Comparison of ENCODE assay signal across 17 cellular contexts in genomic region chr20:58843128-58843556, GRCh38. TPM values are rescaled to one million over a fixed set of nuclear protein-coding genes. Genes with fewer than 3 reads are reported as not detected.
DNase-seq lines count a peak whose midpoint lies in the region; ATAC-seq and TF ChIP-seq lines count a peak whose summit lies in the region.
"Had no signal": no experiment of that assay in that cellular context is flagged by ENCODE, and none has a peak within 500 bp of the region (broad histone marks: within the 10 kb centered on the region; RNA-seq: fewer than 3 reads in every experiment).

No MANE protein-coding gene starts in this region.

- H3K4me1 Mint-ChIP-seq in glutamatergic neuron (ENCODE audit: low read depth, unreplicated experiment), result peaks cover 34% of the 10 kb centered on the region
- H3K4me1 Mint-ChIP-seq in type B pancreatic cell (ENCODE audit: unreplicated experiment), result peaks cover 13% of the 10 kb centered on the region
- no peaks in the 10 kb centered on the region for H3K4me1 Mint-ChIP-seq in HFFc6 (ENCODE audit: low read depth)

- peak overlapping the region; percentile 81 for H3K27ac ChIP-seq in HUES48 (ENCODE audit: low read depth, low read length)
- H3K27ac ChIP-seq: RWPE1 had no signal

- H3K4me3 ChIP-seq in HUES48 (ENCODE audit: low read depth, low read length), result peak overlapping the region; percentile 54

- peaks cover 63% of the 10 kb centered on the region for H3K4me1 ChIP-seq in HUES48 (ENCODE audit: control insufficient read depth, insufficient read depth, low read length)

- DNase-seq in glutamatergic neuron (no peak), iPS-NIHi11 (ENCODE audit: low spot score) (peak; percentile 82), type B pancreatic cell (ENCODE audit: extremely low spot score, unreplicated experiment) (no peak), omental fat pad (ENCODE audit: low spot score) (no peak), SW480 (ENCODE audit: low spot score) (no peak), HFFc6 (no peak)
- DNase-seq: C1 segment of cervical spinal cord; DND-41; GF-D8; GOT3; NCI-H2029; NCI-H2171; NCI-H446; NK-92 treated with Interleukin-12 subunit alpha and Interleukin-12 subunit beta, amount 100 ng/mL, for 24 hours had no signal

- peaks cover 4% of the 10 kb centered on the region for H3K36me3 Mint-ChIP-seq in glutamatergic neuron (ENCODE audit: unreplicated experiment)
- H3K36me3 Mint-ChIP-seq in type B pancreatic cell, result peaks cover 24% of the 10 kb centered on the region
- H3K36me3 Mint-ChIP-seq in HFFc6 (ENCODE audit: low read depth), result peaks cover 10% of the 10 kb centered on the region; the same call in 1 of the 2 replicates

- peaks cover 55% of the 10 kb centered on the region for H3K36me3 ChIP-seq in HUES48 (ENCODE audit: control insufficient read depth, insufficient read depth, low read length)

- H3K9me3 Mint-ChIP-seq in glutamatergic neuron (ENCODE audit: unreplicated experiment), result peaks cover 2% of the 10 kb centered on the region
- no peaks in the 10 kb centered on the region for H3K9me3 Mint-ChIP-seq in type B pancreatic cell
- no peaks in the 10 kb centered on the region for H3K9me3 Mint-ChIP-seq in HFFc6

- H3K9ac ChIP-seq in HUES48 (ENCODE audit: low read depth, low read length), result peak overlapping the region; percentile 63; the same call in 1 of the 2 replicates

- TF ChIP-seq CTCF in glutamatergic neuron (IDR thresholded peaks at IDR 0.05; ENCODE audit: partially characterized antibody, unreplicated experiment), result no peak
- TF ChIP-seq CTCF in type B pancreatic cell (conservative IDR thresholded peaks at IDR 0.05), result no peak
- TF ChIP-seq CTCF in omental fat pad (IDR thresholded peaks at IDR 0.05), result no peak
- TF ChIP-seq CTCF in HFFc6 (IDR thresholded peaks at IDR 0.05), result no peak

- no peak for ATAC-seq in omental fat pad (ENCODE audit: low FRiP score)

- H3K9me3 ChIP-seq in HUES48 (ENCODE audit: control insufficient read depth, insufficient read depth, low read length), result no peaks in the 10 kb centered on the region

- H3K4me3 Mint-ChIP-seq in glutamatergic neuron (ENCODE audit: unreplicated experiment) (peak overlapping the region; percentile 72), type B pancreatic cell (peak overlapping the region; percentile 51), HFFc6 (no peak overlapping the region)

- no peak overlapping the region for H3K27ac Mint-ChIP-seq in glutamatergic neuron (ENCODE audit: unreplicated experiment)
- H3K27ac Mint-ChIP-seq in type B pancreatic cell, result no peak overlapping the region
- no peak overlapping the region for H3K27ac Mint-ChIP-seq in HFFc6

- H3K27me3 ChIP-seq in HUES48 (ENCODE audit: control insufficient read depth, insufficient read depth, low read length), result peaks cover 19% of the 10 kb centered on the region

- H3K27me3 Mint-ChIP-seq in glutamatergic neuron (ENCODE audit: unreplicated experiment) (peaks cover 13% of the 10 kb centered on the region), type B pancreatic cell (peaks cover 88% of the 10 kb centered on the region), HFFc6 (ENCODE audit: insufficient read depth) (peaks cover 36% of the 10 kb centered on the region)

RNA-seq across cellular contexts. Expression of gene GNAS-AS1, which starts 7.6 kb away (rescaled TPM):
- total RNA-seq in glutamatergic neuron (ENCODE audit: unreplicated experiment) (11.7 TPM), type B pancreatic cell (ENCODE audit: low replicate concordance) (1.7 and 6.1 TPM in 2 replicates), omental fat pad (under 1 TPM in 1 of 4 donors, not detected in 3; 0.28 TPM)
- 1 to 10 TPM; 1.0 to 1.5 (median 1.3) TPM for total RNA-seq in HFFc6 (2021; fragmentation: NEBNext Ultra II Directional; extraction: Animal tissue kit (Norgen Biotek cat#: 25700))
- total RNA-seq: HT-29 had no signal

RNA-seq across cellular contexts. Expression of gene GNAS, which starts 9.4 kb away (rescaled TPM):
- total RNA-seq in glutamatergic neuron (ENCODE audit: unreplicated experiment) (1,989 TPM), type B pancreatic cell (ENCODE audit: low replicate concordance) (1,005 and 1,406 TPM in 2 replicates), omental fat pad (100 to 1,000 TPM; 606 to 837 (median 753) TPM)
- 1,000 to 10,000 TPM in 2 of 6 experiments, 100 to 1,000 TPM in 4; 820 to 1,032 (median 914) TPM for total RNA-seq in HFFc6 (2021; fragmentation: NEBNext Ultra II Directional; extraction: Animal tissue kit (Norgen Biotek cat#: 25700))
